In genomic region chr1:109281680-109282496, GRCh38 we compare ENCODE assay signal across 8 cellular contexts. TPM values are rescaled to one million over a fixed set of nuclear protein-coding genes. Genes with fewer than 3 reads are reported as not detected.
DNase-seq lines count a peak whose midpoint lies in the region; ATAC-seq and TF ChIP-seq lines count a peak whose summit lies in the region.

No MANE protein-coding gene starts in this region.

- H3K27ac Mint-ChIP-seq in HFFc6, result peak overlapping the region; percentile 84

- peaks cover 21% of the 10 kb centered on the region for H3K79me2 ChIP-seq in ACC112 (ENCODE audit: control insufficient read depth, insufficient read depth, low read length, unreplicated experiment)

- TF ChIP-seq CTCF in HFFc6 (IDR thresholded peaks at IDR 0.05) (no peak), left lung (IDR thresholded peaks at IDR 0.05) (no peak)

- intact Hi-C loops in left lung (cut with DNase I) (no loop called here), sciatic nerve (cut with DNase I) (no loop called here)

- peaks cover 4% of the 10 kb centered on the region for H3K27me3 Mint-ChIP-seq in HFFc6 (ENCODE audit: insufficient read depth)

- peaks cover 39% of the 10 kb centered on the region for H3K4me1 Mint-ChIP-seq in HFFc6 (ENCODE audit: low read depth)

- peak overlapping the region; percentile 84 for H3K4me3 ChIP-seq in ACC112 (ENCODE audit: low read depth, low read length)
- peak overlapping the region; percentile 50 to 58 for H3K4me3 ChIP-seq in left lung

- H3K36me3 Mint-ChIP-seq in HFFc6 (ENCODE audit: low read depth), result peaks cover 10% of the 10 kb centered on the region; the same call in 1 of the 2 replicates

- H3K27ac ChIP-seq in ACC112 (ENCODE audit: low read depth, low read length), result no peak overlapping the region
- peak overlapping the region; percentile 88 for H3K27ac ChIP-seq in angular gyrus (ENCODE audit: low read depth, low read length)
- H3K27ac ChIP-seq in left lung, result peak overlapping the region in 1 of 2 donors; percentile 86

- peak overlapping the region; percentile 94 for H3K4me3 Mint-ChIP-seq in HFFc6

- no peaks in the 10 kb centered on the region for H3K9me3 ChIP-seq in left lung

- H3K36me3 ChIP-seq in ACC112 (ENCODE audit: insufficient read depth, low read length) (no peaks in the 10 kb centered on the region), left lung (peaks cover 0 to 4% of the 10 kb centered on the region in 2 donors)

- no peak for ATAC-seq in left lung
- no peak for ATAC-seq in HG02759 (IDR thresholded peaks at IDR 0.05; ENCODE audit: unreplicated experiment)
- ATAC-seq in sciatic nerve, result no peak

- H3K27me3 ChIP-seq in ACC112 (ENCODE audit: insufficient read depth, low read length) (no peaks in the 10 kb centered on the region), left lung (no peaks in the 10 kb centered on the region)

- H3K9me3 Mint-ChIP-seq in HFFc6, result no peaks in the 10 kb centered on the region

- H2AFZ ChIP-seq in ACC112 (ENCODE audit: low read length, unreplicated experiment), result peak overlapping the region; percentile 58

- H3K4me1 ChIP-seq in ACC112 (ENCODE audit: control insufficient read depth, insufficient read depth, low read length, unreplicated experiment) (peaks cover 16% of the 10 kb centered on the region), left lung (peaks cover 28 to 40% of the 10 kb centered on the region in 2 donors)

- DNase-seq in HFFc6, result no peak
- peak in 1 of 2 donors; percentile 83 for DNase-seq in left lung
- DNase-seq in sciatic nerve (ENCODE audit: low spot score), result no peak
- DNase-seq in activated effector memory CD4-positive, alpha-beta T cell treated with Interleukin-2 at 50 U/mL for 16 hours, result no peak
- no peak for DNase-seq in activated CD4-positive, CD25-positive, alpha-beta regulatory T cell treated with anti-CD3 and anti-CD28 coated beads, Interleukin-2, amount 50 U/mL, for 72 hours

RNA-seq across cellular contexts. Expression of gene PSRC1, which starts 1.1 kb away (rescaled TPM):
- total RNA-seq in HFFc6 (2021; fragmentation: NEBNext Ultra II Directional; extraction: Animal tissue kit (Norgen Biotek cat#: 25700)), result 10 to 100 TPM; 17.0 to 33.1 (median 30.4) TPM
- total RNA-seq in left lung (1 to 10 TPM; 4.2 to 7.3 TPM), sciatic nerve (7.6 TPM)

RNA-seq across cellular contexts. Expression of gene MYBPHL, which starts 24.9 kb away (rescaled TPM):
- total RNA-seq in HFFc6 (2021; fragmentation: NEBNext Ultra II Directional; extraction: Animal tissue kit (Norgen Biotek cat#: 25700)), result not detected
- total RNA-seq in left lung, result 10 to 100 TPM in 1 of 2 donors, not detected in 1; 21.4 TPM
- total RNA-seq in sciatic nerve, result 0.45 TPM

RNA-seq across cellular contexts. Expression of gene CELSR2, which starts 32.5 kb away (rescaled TPM):
- 1 to 10 TPM; 1.2 to 1.7 (median 1.4) TPM for total RNA-seq in HFFc6 (2021; fragmentation: NEBNext Ultra II Directional; extraction: Animal tissue kit (Norgen Biotek cat#: 25700))
- total RNA-seq in left lung (1 to 10 TPM; 5.9 to 8.8 TPM), sciatic nerve (24.0 TPM)
